ENCODE assay signal across 20 cellular contexts in the genomic region with DNA sequence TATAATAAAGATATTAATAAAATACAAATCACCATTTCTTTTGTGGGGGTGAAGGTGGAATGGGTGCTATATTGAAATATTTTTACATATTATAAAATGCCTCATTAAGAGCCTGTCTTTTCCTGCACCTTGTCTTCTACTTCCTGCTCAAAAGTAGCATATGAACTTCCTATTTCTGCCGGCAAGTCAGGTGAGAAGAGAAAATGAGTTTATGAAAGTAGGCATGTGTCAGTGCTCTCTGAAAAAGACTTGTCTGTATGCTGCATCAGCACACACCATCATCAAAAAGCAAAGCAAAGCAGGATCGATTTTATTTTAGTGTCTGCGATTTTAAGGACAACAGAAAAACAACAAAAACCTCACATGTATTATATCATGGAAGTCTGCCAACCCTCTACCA.
A peak's percentile ranks its signal among the peaks of the same experiment; 100 is the strongest.
DNase-seq lines count a peak whose midpoint lies in the region; ATAC-seq and TF ChIP-seq lines count a peak whose summit lies in the region.
"Had no signal": no experiment of that assay in that cellular context is flagged by ENCODE, and none has a peak within 500 bp of the region (broad histone marks: within the 10 kb centered on the region; RNA-seq: fewer than 3 reads in every experiment).

No MANE protein-coding gene starts in this region.

- H2AK5ac ChIP-seq in IMR-90 (ENCODE audit: low read depth, low read length): no peak overlapping the region

- H2BK15ac ChIP-seq in IMR-90 (ENCODE audit: low read depth, low read length): no peak overlapping the region

- no peak for TF ChIP-seq RAD21 in IMR-90 (IDR thresholded peaks at IDR 0.05; ENCODE audit: low read length)

- no peak for TF ChIP-seq POLR2A in IMR-90 (IDR thresholded peaks at IDR 0.05; ENCODE audit: low read depth, low read length)

- dilution Hi-C loops in IMR-90 (cut with HindIII; ENCODE audit: low sequenced_read_pairs, unreplicated experiment): no loop called here

- no peak overlapping the region for H4K91ac ChIP-seq in IMR-90 (ENCODE audit: insufficient read depth, low read depth, low read length)

- POLR2A ChIA-PET in IMR-90 (lab: Charles Lee; ENCODE audit: unreplicated experiment): interaction anchor here (1.0 kb wide), 1 partner anchor 115 kb away, joined by 3 read pairs; no protein-coding TSS in a partner anchor
- POLR2A ChIA-PET in GM10248 (lab: Yijun Ruan, JAX): no interaction called here

- H3K9me3 ChIP-seq in IMR-90 (ENCODE audit: control insufficient read depth, insufficient read depth, low read length): no peaks in the 10 kb centered on the region
- H3K9me3 ChIP-seq: Peyer's patch, thoracic aorta had no signal

- no TSS peak for BruUV-seq in IMR-90 (replicated peaks; lab: Mats Ljungman, UMichigan)

- H3K4me1 ChIP-seq in IMR-90 (ENCODE audit: control insufficient read depth, insufficient read depth, low read length): peaks cover 25% of the 10 kb centered on the region

- H3K18ac ChIP-seq in IMR-90 (ENCODE audit: low read depth, low read length): no peak overlapping the region; the same call in 1 of the 2 replicates

- H2BK120ac ChIP-seq in IMR-90 (ENCODE audit: low read depth, low read length): 0 out of 2 replicates have a peak overlapping the region, but pooled peaks have one; percentile 7

- intact Hi-C loops in IMR-90 (cut with micrococcal nuclease): loop anchor here (10.0 kb wide), 1 partner anchor 113 kb away; a partner anchor contains a TSS

- H2BK5ac ChIP-seq in IMR-90 (ENCODE audit: low read depth, low read length, poor library complexity, severe bottlenecking): no peak overlapping the region

- no peak overlapping the region for H2AFZ ChIP-seq in IMR-90 (replicated peaks; ENCODE audit: low read length, poor library complexity)

- peaks cover 10% of the 10 kb centered on the region; the same call in 1 of the 2 replicates for H3K9me1 ChIP-seq in IMR-90 (ENCODE audit: insufficient read depth, low read length)

- no peaks in the 10 kb centered on the region for H3K79me1 ChIP-seq in IMR-90 (ENCODE audit: low read depth in 1 of 2, low read length in 2 of 2)

- no peak overlapping the region for H3K4me2 ChIP-seq in IMR-90 (ENCODE audit: low read depth, low read length)

- H3K4ac ChIP-seq in IMR-90 (ENCODE audit: low read depth, low read length): no peak overlapping the region

- in situ Hi-C loops in IMR-90 (cut with MboI; ENCODE audit: low sequenced_read_pairs): no loop called here

- DNase-seq in NCI-H1092 treated with DMSO at 0.1 percent for 48 hours (lab: John Stamatoyannopoulos, UW) (peak; percentile 14), NCI-H1092 (lab: John Stamatoyannopoulos, UW) (no peak), IMR-90 (no peak), HK-2 (ENCODE audit: unreplicated experiment) (no peak), GM10248 (ENCODE audit: extremely low spot score) (no peak)
- DNase-seq in effector CD4-positive, alpha-beta T cell: no peak
- DNase-seq: activated CD4-positive, alpha-beta memory T cell treated with anti-CD3 and anti-CD28 coated beads, Interleukin-2, amount 10 ng/mL, durations not matched to agents 7 days and 5 days; activated naive CD8-positive, alpha-beta T cell treated with anti-CD3 and anti-CD28 coated beads for 36 hours; activated T-cell treated with anti-CD3 and anti-CD28 coated beads, Interleukin-2, amount 50 U/mL, for 48 hours; C1 segment of cervical spinal cord; H9; kidney glomerular epithelial cell; NCI-H524 treated with DMSO at 0.1 percent for 48 hours; Peyer's patch; stimulated activated CD8-positive, alpha-beta memory T cell treated with anti-CD3 and anti-CD28 coated beads, Interleukin-4, amount 100 ng/mL, for 48 hours had no signal

- CTCF ChIA-PET in IMR-90 (lab: Yijun Ruan, JAX) (interaction anchor here (1.2 kb wide), 1 partner anchor 406 kb away, joined by 3 read pairs; no protein-coding TSS in a partner anchor), GM10248 (lab: Yijun Ruan, JAX) (no interaction called here)

- no peak overlapping the region for H3K23ac ChIP-seq in IMR-90 (ENCODE audit: low read depth, low read length)

- no peaks in the 10 kb centered on the region for H3K27me3 ChIP-seq in IMR-90 (ENCODE audit: control insufficient read depth, insufficient read depth, low read length)
- H3K27me3 ChIP-seq: Peyer's patch had no signal

- H3K36me3 ChIP-seq in IMR-90 (ENCODE audit: control insufficient read depth, insufficient read depth, low read length): no peaks in the 10 kb centered on the region
- H3K36me3 ChIP-seq: Peyer's patch, thoracic aorta had no signal

- no peak overlapping the region; the same call in 1 of the 2 replicates for H3K14ac ChIP-seq in IMR-90 (replicated peaks; ENCODE audit: low read depth, low read length)

- no peak overlapping the region for H3K9ac ChIP-seq in IMR-90 (ENCODE audit: low read depth, low read length)

- no peak overlapping the region for H3K27ac ChIP-seq in IMR-90 (ENCODE audit: insufficient read depth, low read length)
- H3K27ac ChIP-seq: 22Rv1, thoracic aorta, VCaP had no signal

- no peak overlapping the region for H3K4me3 ChIP-seq in IMR-90 (ENCODE audit: insufficient read depth, low read depth, low read length)
- H3K4me3 ChIP-seq: Peyer's patch, thoracic aorta had no signal

- TF ChIP-seq CTCF in IMR-90 (conservative IDR thresholded peaks at IDR 0.05; ENCODE audit: low read depth, low read length) (no peak), GM10248 (IDR thresholded peaks at IDR 0.05; ENCODE audit: control extremely low read depth, extremely low read depth, low read depth, missing control alignments) (no peak)

- H3K56ac ChIP-seq in IMR-90 (ENCODE audit: extremely low read depth, insufficient read depth, low read length): no peak overlapping the region

- ATAC-seq in GM21825 (IDR thresholded peaks at IDR 0.05; ENCODE audit: unreplicated experiment) (peak; percentile 66), IMR-90 (ENCODE audit: low read depth) (no peak), HG02840 (IDR thresholded peaks at IDR 0.05; ENCODE audit: low FRiP score, unreplicated experiment) (no peak)

- WGBS in IMR-90 (ENCODE audit: extremely low coverage in 2 of 2, insufficient read length in 1 of 2), 2 experiments: no CpG with 5 or more reads among the region's 3 CpGs

- H4K8ac ChIP-seq in IMR-90 (ENCODE audit: low read depth in 2 of 2, low read length in 2 of 2): no peak overlapping the region

- no peak overlapping the region for H2AK9ac ChIP-seq in IMR-90 (replicated peaks; ENCODE audit: low read depth, low read length, poor library complexity)

- H4K5ac ChIP-seq in IMR-90 (ENCODE audit: low read depth, low read length): no peak overlapping the region; the same call in 1 of the 2 replicates

- H4K20me1 ChIP-seq in IMR-90 (ENCODE audit: insufficient read depth, low read length): no peaks in the 10 kb centered on the region

- peak overlapping the region; percentile 16; the same call in 1 of the 2 replicates for H2BK20ac ChIP-seq in IMR-90 (ENCODE audit: low read depth, low read length)

TF ChIP-seq in IMR-90, 13 proteins besides CTCF, POLR2A, EP300 and RAD21:
- TF ChIP-seq RFX5 (IDR thresholded peaks at IDR 0.05; ENCODE audit: low read depth, low read length) (no peak), BHLHE40 (IDR thresholded peaks at IDR 0.05; ENCODE audit: low read depth, low read length) (no peak), CHD1 (IDR thresholded peaks at IDR 0.05; ENCODE audit: low read depth, low read length) (no peak), FOS (IDR thresholded peaks at IDR 0.05; ENCODE audit: low read depth, low read length) (no peak)
- TF ChIP-seq, protein P1, sequence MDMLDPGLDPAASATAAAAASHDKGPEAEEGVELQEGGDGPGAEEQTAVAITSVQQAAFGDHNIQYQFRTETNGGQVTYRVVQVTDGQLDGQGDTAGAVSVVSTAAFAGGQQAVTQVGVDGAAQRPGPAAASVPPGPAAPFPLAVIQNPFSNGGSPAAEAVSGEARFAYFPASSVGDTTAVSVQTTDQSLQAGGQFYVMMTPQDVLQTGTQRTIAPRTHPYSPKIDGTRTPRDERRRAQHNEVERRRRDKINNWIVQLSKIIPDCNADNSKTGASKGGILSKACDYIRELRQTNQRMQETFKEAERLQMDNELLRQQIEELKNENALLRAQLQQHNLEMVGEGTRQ (IDR thresholded peaks at IDR 0.05; ENCODE audit: low read depth, low read length): no peak
